In the genomic region with DNA sequence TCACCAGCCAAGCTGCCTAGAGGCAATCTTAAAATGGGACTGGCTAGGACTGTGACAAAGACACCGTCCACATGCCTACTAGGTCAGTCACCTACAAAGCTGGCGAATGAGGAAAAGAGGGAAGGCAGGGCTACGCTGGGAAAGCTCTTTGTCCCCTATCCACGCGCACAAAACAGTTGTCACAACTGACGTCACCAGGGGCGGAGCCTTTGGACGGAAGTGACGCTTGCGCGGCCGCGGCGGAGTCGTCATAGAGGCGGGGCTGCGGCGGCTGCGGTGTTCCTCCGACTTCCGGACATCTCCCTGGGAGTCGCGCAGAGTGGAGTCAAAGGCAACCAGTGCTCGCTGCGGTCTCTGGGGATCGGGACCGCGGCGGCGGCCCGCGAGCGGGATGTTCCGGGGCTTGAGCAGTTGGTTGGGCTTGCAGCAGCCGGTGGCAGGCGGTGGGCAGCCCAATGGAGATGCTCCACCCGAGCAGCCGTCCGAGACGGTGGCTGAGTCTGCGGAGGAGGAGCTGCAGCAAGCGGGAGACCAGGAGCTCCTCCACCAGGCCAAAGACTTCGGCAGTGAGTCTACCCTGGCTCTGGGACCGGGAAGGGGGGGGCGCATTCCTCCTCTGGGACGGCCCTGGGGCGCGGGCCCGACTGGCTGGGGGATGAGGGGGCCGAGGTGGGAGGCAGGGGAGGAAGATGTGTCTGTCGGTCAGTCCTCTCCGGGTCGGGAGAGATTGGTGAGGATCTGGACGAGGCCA, we compare ENCODE assay signal across 8 cellular contexts.
DNase-seq lines count a peak whose midpoint lies in the region; ATAC-seq and FAIRE-seq lines count a peak whose summit lies in the region.

A gene with protein sequence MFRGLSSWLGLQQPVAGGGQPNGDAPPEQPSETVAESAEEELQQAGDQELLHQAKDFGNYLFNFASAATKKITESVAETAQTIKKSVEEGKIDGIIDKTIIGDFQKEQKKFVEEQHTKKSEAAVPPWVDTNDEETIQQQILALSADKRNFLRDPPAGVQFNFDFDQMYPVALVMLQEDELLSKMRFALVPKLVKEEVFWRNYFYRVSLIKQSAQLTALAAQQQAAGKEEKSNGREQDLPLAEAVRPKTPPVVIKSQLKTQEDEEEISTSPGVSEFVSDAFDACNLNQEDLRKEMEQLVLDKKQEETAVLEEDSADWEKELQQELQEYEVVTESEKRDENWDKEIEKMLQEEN (plus strand): TSS at position 279 of the 751 bp plus-strand sequence. CDS start 113 bp downstream, at position 392.

- peak; percentile 95 for DNase-seq in Ammon's horn (ENCODE audit: low spot score)
- DNase-seq in GM19239 (ENCODE audit: insufficient read length, low spot score): no peak
- DNase-seq in NCI-H524 treated with DMSO at 0.1 percent for 48 hours (lab: John Stamatoyannopoulos, UW): peak; percentile 75
- DNase-seq in activated CD4-positive, alpha-beta T cell treated with anti-CD3 and anti-CD28 coated beads for 4 hours: peak; percentile 88 to 97
- DNase-seq in kidney glomerular epithelial cell (lab: John Stamatoyannopoulos, UW): peak; percentile 47
- DNase-seq in stimulated activated CD4-positive, alpha-beta T cell treated with anti-CD3 and anti-CD28 coated beads, Interleukin-1b, Interleukin-23, amount 100 ng/mL, for 1 hour (ENCODE audit: low read depth in 2 of 2): peak; percentile 65 to 78

- ATAC-seq in HG03457 (IDR thresholded peaks at IDR 0.05; ENCODE audit: unreplicated experiment): peak; percentile 94

- H3K27ac ChIP-seq in cingulate gyrus (ENCODE audit: low read depth, low read length): peak within 1 kb of the TSS; percentile 85

- FAIRE-seq in GM19239 (lab: Jason Lieb, UNC): peak; percentile 83
